ENCODE assay signal across 29 cellular contexts in the genomic region with DNA sequence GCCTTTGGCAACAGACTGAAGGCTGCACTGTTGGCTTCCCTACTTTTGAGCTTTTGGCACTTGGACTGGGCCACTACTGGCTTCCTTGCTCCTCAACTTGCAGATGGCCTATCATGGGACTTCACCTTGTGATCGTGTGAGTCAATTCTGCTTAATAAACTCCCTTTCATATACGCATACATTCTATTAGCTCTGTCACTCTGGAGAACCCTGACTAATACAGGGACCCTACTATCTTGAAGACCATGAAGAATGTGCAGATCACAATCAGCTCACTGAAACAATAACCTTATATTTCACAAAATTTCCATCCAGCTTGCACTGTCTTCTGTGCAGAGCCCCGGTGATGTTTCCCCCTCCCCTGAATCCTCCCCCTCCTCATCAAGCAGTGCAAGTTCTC. TPM values are rescaled to one million over a fixed set of nuclear protein-coding genes. Genes with fewer than 3 reads are reported as not detected.
"Had no signal": no experiment of that assay in that cellular context is flagged by ENCODE, and none has a peak within 500 bp of the region (broad histone marks: within the 10 kb centered on the region; RNA-seq: fewer than 3 reads in every experiment).

No MANE protein-coding gene starts in this region.

- ATAC-seq: stimulated activated effector memory CD8-positive, alpha-beta T cell treated with anti-CD3 and anti-CD28 coated beads, Interleukin-12 subunit alpha, Interleukin-12 subunit beta, amount 100 ng/mL, for 72 hours; stimulated activated memory B cell treated with anti-CD40 and anti-IgM and Interleukin-4, amounts not matched to agents 10 μg/mL and 1 μg/mL and 100 μg/mL, for 72 hours; stimulated activated naive B cell treated with anti-CD40 and anti-IgM and Interleukin-4, amounts not matched to agents 10 μg/mL and 1 μg/mL and 100 μg/mL, for 72 hours; stimulated activated naive CD8-positive, alpha-beta T cell treated with anti-CD3 and anti-CD28 coated beads, Interleukin-15, amount 100 ng/mL, for 72 hours; stimulated activated naive CD8-positive, alpha-beta T cell treated with anti-CD3 and anti-CD28 coated beads, Interleukin-15, Interleukin-2, amounts not matched to agents 100 U/mL and 50 U/mL, for 24 hours; upper lobe of right lung had no signal

- H3K36me3 ChIP-seq: stomach, suprapubic skin, thoracic aorta, thyroid gland, tibial artery, tibial nerve, transverse colon, upper lobe of left lung, upper lobe of right lung, uterus, vagina had no signal

- H3K9me3 ChIP-seq: stomach, suprapubic skin, testis, thoracic aorta, thyroid gland, tibial artery, tibial nerve, transverse colon, upper lobe of left lung, upper lobe of right lung, uterus, vagina had no signal

- H3K4me3 ChIP-seq: stomach, suprapubic skin, testis, thoracic aorta, thyroid gland, tibial artery, tibial nerve, transverse colon, upper lobe of left lung, upper lobe of right lung, uterus, vagina had no signal

- DNase-seq: stimulated activated CD4-positive, alpha-beta T cell treated with anti-CD3 and anti-CD28 coated beads, Interleukin-2, amount 100 ng/mL, for 48 hours; stimulated activated CD4-positive, alpha-beta T cell treated with anti-CD3 and anti-CD28 coated beads, Interleukin-4, amount 100 ng/mL, for 1 hour; stimulated activated CD4-positive, alpha-beta T cell treated with anti-CD3 and anti-CD28 coated beads, Interleukin-4, amount 100 ng/mL, for 24 hours; stimulated activated CD4-positive, alpha-beta T cell treated with anti-CD3 and anti-CD28 coated beads, Interleukin-4, amount 100 ng/mL, for 4 hours; stimulated activated CD8-positive, alpha-beta memory T cell treated with anti-CD3 and anti-CD28 coated beads, Interleukin-4, amount 100 ng/mL, for 48 hours; stimulated activated naive B cell treated with anti-CD40 and anti-IgM and Interleukin-4, amounts not matched to agents 10 μg/mL and 1 μg/mL and 100 μg/mL, for 72 hours; stimulated activated naive CD4-positive, alpha-beta T cell; stimulated activated naive CD4-positive, alpha-beta T cell treated with Interleukin-2 at 50 U/mL for 16 hours; stimulated activated naive CD8-positive, alpha-beta T cell treated with anti-CD3 and anti-CD28 coated beads, Interleukin-15, amount 100 ng/mL, for 72 hours; stimulated activated naive CD8-positive, alpha-beta T cell treated with anti-CD3 and anti-CD28 coated beads, Interleukin-15, Interleukin-2, amounts not matched to agents 100 U/mL and 50 U/mL, for 24 hours; stomach; substantia nigra; testis; thyroid gland; tibial artery; transverse colon; trophoblast cell; upper lobe of left lung; upper lobe of right lung; uterus had no signal

- H3K27me3 ChIP-seq: suprapubic skin, testis, thyroid gland, tibial artery, tibial nerve, transverse colon, upper lobe of left lung, upper lobe of right lung, uterus, vagina had no signal

- H3K4me1 ChIP-seq: stomach, suprapubic skin, testis, tibial artery, tibial nerve, transverse colon, upper lobe of left lung, upper lobe of right lung, uterus, vagina had no signal

- H3K27ac ChIP-seq: stomach, suprapubic skin, testis, thoracic aorta, thyroid gland, tibial artery, tibial nerve, transverse colon, upper lobe of left lung, upper lobe of right lung, uterus, vagina had no signal

RNA-seq across cellular contexts. Expression of a gene that starts 39.8 kb away (rescaled TPM):
- total RNA-seq: stomach, subcutaneous adipose tissue, thoracic aorta, thyroid gland, transverse colon, upper lobe of left lung, upper lobe of right lung, ureter, vagina had no signal
- polyA plus RNA-seq: stomach, urinary bladder had no signal
